11 cellular contexts compared by ENCODE assay signal in the genomic region with DNA sequence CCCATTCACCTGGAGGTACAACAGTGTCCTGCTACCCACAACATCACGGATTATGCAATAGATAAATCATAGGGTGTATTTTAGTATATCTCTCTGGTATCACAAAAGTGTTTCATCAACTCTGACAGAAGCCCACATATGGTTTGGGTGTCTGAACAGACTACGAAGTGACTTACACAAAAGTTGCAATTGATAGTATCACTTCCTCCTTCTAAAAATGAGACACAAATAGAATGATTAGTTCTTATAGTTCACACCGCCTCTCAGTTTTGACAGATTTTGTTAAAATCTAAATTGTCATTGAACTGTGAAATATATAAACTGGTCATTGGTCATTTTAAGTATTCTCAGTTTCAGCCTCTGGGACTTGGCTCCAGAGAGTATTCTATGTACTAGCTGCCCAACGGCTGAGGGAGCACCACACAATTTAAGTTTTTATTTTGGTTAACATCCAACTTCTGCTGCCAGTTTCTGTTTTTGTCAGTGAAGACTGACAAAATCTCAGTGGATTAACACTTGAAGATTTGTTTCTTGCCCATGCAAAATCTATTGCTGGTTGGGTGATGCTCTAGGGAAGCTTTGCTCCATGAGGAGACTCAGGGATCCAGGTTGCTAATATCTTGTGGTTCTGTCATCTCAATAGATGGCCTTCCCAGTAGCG.
DNase-seq lines count a peak whose midpoint lies in the region; ATAC-seq and TF ChIP-seq lines count a peak whose summit lies in the region.
"Had no signal": no experiment of that assay in that cellular context is flagged by ENCODE, and none has a peak within 500 bp of the region (broad histone marks: within the 10 kb centered on the region; RNA-seq: fewer than 3 reads in every experiment).

No MANE protein-coding gene starts in this region.

- no peaks in the 10 kb centered on the region for H3K27me3 ChIP-seq in prostate gland (replicated peaks; ENCODE audit: insufficient read depth)

- no peak for TF ChIP-seq POLR2A in NB4 (IDR thresholded peaks at IDR 0.05; ENCODE audit: extremely low read depth, insufficient read length)
- TF ChIP-seq POLR2A in prostate gland (IDR thresholded peaks at IDR 0.05): no peak

- ATAC-seq in GM19463 (IDR thresholded peaks at IDR 0.05; ENCODE audit: unreplicated experiment) (peak; percentile 82), HG03025 (IDR thresholded peaks at IDR 0.05; ENCODE audit: low FRiP score, unreplicated experiment) (peak; percentile 94)

- H3K4me3 ChIP-seq in GM12864 (ENCODE audit: low read depth, low read length) (no peak overlapping the region), NB4 (ENCODE audit: low read depth, low read length) (no peak overlapping the region), prostate gland (no peak overlapping the region)

- no peak for TF ChIP-seq CTCF in GM12864 (IDR thresholded peaks at IDR 0.05; ENCODE audit: low read depth, low read length, missing control alignments)
- no peak for TF ChIP-seq CTCF in NB4 (IDR thresholded peaks at IDR 0.05; ENCODE audit: low read depth, low read length)
- TF ChIP-seq CTCF in prostate gland (IDR thresholded peaks at IDR 0.05): no peak

- H3K9me3 ChIP-seq in prostate gland: no peaks in the 10 kb centered on the region

- DNase-seq in GM12864 (ENCODE audit: low read depth) (peak; percentile 25), NB4 (ENCODE audit: low read depth) (peak; percentile 38), NCI-H2107 (lab: John Stamatoyannopoulos, UW) (no peak), NCI-H1694 (lab: John Stamatoyannopoulos, UW) (no peak), DMS114 treated with DMSO at 0.1 percent for 48 hours (lab: John Stamatoyannopoulos, UW; ENCODE audit: unreplicated experiment) (no peak), prostate gland (ENCODE audit: low spot score) (no peak)
- DNase-seq: mesendoderm, NCI-H1105, SHP77 had no signal

- no peaks in the 10 kb centered on the region for H3K36me3 ChIP-seq in prostate gland

- no peaks in the 10 kb centered on the region for H3K4me1 ChIP-seq in prostate gland (replicated peaks)

- H3K27ac ChIP-seq in prostate gland: no peak overlapping the region

- intact Hi-C loops in prostate gland (cut with DNase I): no loop called here

- WGBS in prostate gland: 82% methylated on average over 5 of the region's 5 CpGs

Comparison
In these comparisons a context has a peak if more than half of its experiments do, and no peak if none do; other contexts are left out.
1. DNase-seq: peak in GM12864 (single experiment) and NB4 (single experiment); none in NCI-H2107 (single experiment), NCI-H1694 (single experiment), DMS114 treated with DMSO at 0.1 percent for 48 hours (single experiment) and prostate gland (single experiment).